ENCODE assay signal across 8 cellular contexts in genomic region chr17:40219073-40219860, GRCh38. TPM values are rescaled to one million over a fixed set of nuclear protein-coding genes. Genes with fewer than 3 reads are reported as not detected.
DNase-seq lines count a peak whose midpoint lies in the region; TF ChIP-seq lines count a peak whose summit lies in the region.

Gene WIPF2 (plus strand): TSS chr17:40219304. CDS start chr17:40256460, 37,156 bp downstream.

- POLR2A ChIA-PET in HEK293 (lab: Yijun Ruan, JAX), result interaction anchor here (0.6 to 3.8 kb wide), 28 partner anchors 9 to 283 kb away, joined by 3 to 33 read pairs (median 4); partner anchors contain the start of genes CASC3, CDC6, NR1D1 and PSMD3

- H3K4me3 Mint-ChIP-seq in activated naive CD4-positive, alpha-beta T cell treated with anti-CD3 and anti-CD28 coated beads for 36 hours, result peak within 1 kb of the TSS; percentile 82

- H3K4me1 ChIP-seq in HEK293 (ENCODE audit: control insufficient read depth, insufficient read depth, low read length), result peaks cover 3% of the 10 kb centered on the region

- H3K9me3 ChIP-seq in HEK293 (ENCODE audit: control insufficient read depth, insufficient read depth, low read depth, low read length), result no peaks in the 10 kb centered on the region

- DNase-seq in GF-D8 (lab: John Stamatoyannopoulos, UW), result peak; percentile 88
- peak; percentile 98 for DNase-seq in NAMALWA (ENCODE audit: low spot score)
- peak; percentile 98 for DNase-seq in SK-N-DZ (ENCODE audit: low spot score)
- DNase-seq in activated naive CD4-positive, alpha-beta T cell treated with anti-CD3 and anti-CD28 coated beads for 36 hours, result peak; percentile 99
- peak; percentile 96 for DNase-seq in globus pallidus (ENCODE audit: low spot score)
- peak; percentile 12 to 98 (median 92) for DNase-seq in nucleus accumbens (lab: John Stamatoyannopoulos, UW)

- peak; percentile 96 for TF ChIP-seq CTCF in HEK293 (tag by site-specific recombination; IDR thresholded peaks at IDR 0.05)

- no peaks in the 10 kb centered on the region; a peak in 1 of 3 replicates for H3K36me3 ChIP-seq in HEK293 (ENCODE audit: control insufficient read depth in 2 of 2, insufficient read depth in 1 of 2, low read length in 2 of 2)

- no peaks in the 10 kb centered on the region for H3K9me3 Mint-ChIP-seq in activated naive CD4-positive, alpha-beta T cell treated with anti-CD3 and anti-CD28 coated beads for 36 hours

- peaks cover 24% of the 10 kb centered on the region for H3K4me1 Mint-ChIP-seq in activated naive CD4-positive, alpha-beta T cell treated with anti-CD3 and anti-CD28 coated beads for 36 hours (ENCODE audit: low read depth)

- peak within 1 kb of the TSS; percentile 80 for H3K4me3 ChIP-seq in HEK293 (ENCODE audit: low read depth, low read length)

- H3K27ac ChIP-seq in HEK293 (ENCODE audit: extremely low read depth, low read depth, low read length) (peak within 1 kb of the TSS; percentile 92), temporal lobe (ENCODE audit: low read depth, low read length) (peak within 1 kb of the TSS; percentile 95)

- intact Hi-C loops in activated naive CD4-positive, alpha-beta T cell treated with anti-CD3 and anti-CD28 coated beads for 36 hours (cut with micrococcal nuclease), result loop anchor here (1.0 to 10.0 kb wide), 4 partner anchors 68 to 326 kb away; partner anchors contain the start of genes CASC3 and CDC6

- H3K36me3 Mint-ChIP-seq in activated naive CD4-positive, alpha-beta T cell treated with anti-CD3 and anti-CD28 coated beads for 36 hours (ENCODE audit: low read depth), result peaks cover 1% of the 10 kb centered on the region

- no peaks in the 10 kb centered on the region for H3K27me3 Mint-ChIP-seq in activated naive CD4-positive, alpha-beta T cell treated with anti-CD3 and anti-CD28 coated beads for 36 hours (ENCODE audit: low read depth)

- CTCF ChIA-PET in HEK293 (lab: Yijun Ruan, JAX), result interaction anchor here (0.6 to 2.8 kb wide), 22 partner anchors 9 to 1430 kb away, joined by 3 to 40 read pairs (median 6); no protein-coding TSS in a partner anchor
- CTCF ChIA-PET in activated naive CD4-positive, alpha-beta T cell treated with anti-CD3 and anti-CD28 coated beads for 36 hours (lab: Charles Lee), result interaction anchor here (0.7 to 2.3 kb wide), 16 partner anchors 11 to 133 kb away, joined by 3 to 11 read pairs (median 4); no protein-coding TSS in a partner anchor

- H3K27ac Mint-ChIP-seq in activated naive CD4-positive, alpha-beta T cell treated with anti-CD3 and anti-CD28 coated beads for 36 hours, result peak within 1 kb of the TSS; percentile 95

TF ChIP-seq in HEK293, 187 proteins besides CTCF, POLR2A, EP300 and RAD21 (continues in another document):
- TF ChIP-seq IKZF3 (tag by site-specific recombination; IDR thresholded peaks at IDR 0.05), result peak; percentile 95
- peak; percentile 49 for TF ChIP-seq KLF1 (tag by site-specific recombination; IDR thresholded peaks at IDR 0.05)
- peak; percentile 65 for TF ChIP-seq GLIS1 (tag by site-specific recombination; IDR thresholded peaks at IDR 0.05)
- TF ChIP-seq KLF7 (tag by site-specific recombination; IDR thresholded peaks at IDR 0.05; ENCODE audit: borderline replicate concordance), result peak; percentile 42; the same call in 1 of the 2 replicates
- no peak; the same call in 1 of the 2 replicates for TF ChIP-seq ZSCAN23 (tag by site-specific recombination; IDR thresholded peaks at IDR 0.05)
- TF ChIP-seq ZFP69B (tag by site-specific recombination; IDR thresholded peaks at IDR 0.05), result peak; percentile 98; the same call in 1 of the 2 replicates
- peak; percentile 69 for TF ChIP-seq ZBTB17 (tag by site-specific recombination; IDR thresholded peaks at IDR 0.05)
- peak; percentile 54; the same call in 1 of the 2 replicates for TF ChIP-seq WT1 (tag by site-specific recombination; IDR thresholded peaks at IDR 0.05)
- TF ChIP-seq PATZ1 (tag by site-specific recombination; IDR thresholded peaks at IDR 0.05), result peak; percentile 84
- peak; percentile 89 for TF ChIP-seq KLF9 (tag by site-specific recombination; IDR thresholded peaks at IDR 0.05; ENCODE audit: low read depth)
- peak; percentile 13; the same call in 1 of the 2 replicates for TF ChIP-seq ZBTB10 (tag by site-specific recombination; IDR thresholded peaks at IDR 0.05)
- peak; percentile 89 for TF ChIP-seq YY1 (tag by site-specific recombination; IDR thresholded peaks at IDR 0.05)
- TF ChIP-seq ZBTB8A (tag by site-specific recombination; IDR thresholded peaks at IDR 0.05), result peak; percentile 58
- no peak for TF ChIP-seq ZNF585B (tag by site-specific recombination; IDR thresholded peaks at IDR 0.05)
- TF ChIP-seq ZFHX2 (tag by site-specific recombination; conservative IDR thresholded peaks at IDR 0.05), result peak; percentile 81
- TF ChIP-seq ZNF548 (tag by site-specific recombination; IDR thresholded peaks at IDR 0.05), result no peak
- 0 out of 2 replicates have a peak, but pooled peaks have one; percentile 1 for TF ChIP-seq ZNF391 (tag by site-specific recombination; IDR thresholded peaks at IDR 0.05; ENCODE audit: borderline replicate concordance, low read depth)
- TF ChIP-seq ZBTB26 (tag by site-specific recombination; optimal IDR thresholded peaks at IDR 0.05), result peak; percentile 64
- TF ChIP-seq SP2 (tag by site-specific recombination; IDR thresholded peaks at IDR 0.05), result peak; percentile 88
- 0 out of 2 replicates have a peak, but pooled peaks have one; percentile 16 for TF ChIP-seq KLF10 (tag by site-specific recombination; IDR thresholded peaks at IDR 0.05)
- TF ChIP-seq ZNF155 (tag by site-specific recombination; IDR thresholded peaks at IDR 0.05), result no peak
- 0 out of 2 replicates have a peak, but pooled peaks have one; percentile 49 for TF ChIP-seq ZNF639 (tag by site-specific recombination; IDR thresholded peaks at IDR 0.05)
- no peak for TF ChIP-seq ZNF514 (tag by site-specific recombination; IDR thresholded peaks at IDR 0.05)

RNA-seq across cellular contexts. Expression of gene WIPF2, which starts in this region (rescaled TPM):
- polyA plus RNA-seq in SK-N-DZ (2014; cell fraction: cytosol; rRNA removed), result 4.7 and 4.9 TPM in 2 replicates
- polyA plus RNA-seq in SK-N-DZ (2014; cell fraction: nucleus; rRNA removed), result 2.4 and 2.8 TPM in 2 replicates
- total RNA-seq in activated naive CD4-positive, alpha-beta T cell treated with anti-CD3 and anti-CD28 coated beads for 36 hours, result 10 to 100 TPM; 12.3 to 13.0 TPM
- total RNA-seq in temporal lobe, result 6.6 TPM

Comparison
In these comparisons a context has a peak if more than half of its experiments do, and no peak if none do; other contexts are left out.
1. Peak in every context shown above with its lines: DNase-seq, H3K4me3 ChIP-seq and H3K27ac ChIP-seq.